Comparison of ENCODE assay signal across 18 cellular contexts in the genomic region with DNA sequence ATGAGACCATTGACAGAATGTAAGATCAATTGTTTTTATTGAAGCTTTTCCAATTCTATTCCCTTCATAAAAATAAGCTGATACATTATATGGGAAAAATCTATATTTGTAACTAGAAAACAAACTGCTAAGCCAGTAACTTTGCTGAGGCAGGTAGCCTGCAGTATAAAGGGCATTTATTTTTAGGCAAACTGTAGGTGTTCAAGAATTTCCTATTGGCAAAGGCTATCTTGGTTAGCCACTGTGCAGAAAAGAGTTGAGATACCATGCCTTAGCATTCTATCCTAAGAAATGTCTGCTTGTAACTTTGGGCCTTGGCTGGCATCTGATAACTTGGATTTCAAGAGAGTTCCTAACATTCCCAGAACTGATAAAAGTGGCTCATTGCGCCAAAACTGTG.
"Had no signal": no experiment of that assay in that cellular context is flagged by ENCODE, and none has a peak within 500 bp of the region (broad histone marks: within the 10 kb centered on the region; RNA-seq: fewer than 3 reads in every experiment).

No MANE protein-coding gene starts in this region.

- H3K4me2 ChIP-seq: hepatocyte had no signal

- DNase-seq: central memory CD4-positive, alpha-beta T cell; effector memory CD4-positive, alpha-beta T cell; lower lobe of right lung; naive B cell; occipital lobe; retina; small intestine; stimulated activated CD4-positive, alpha-beta T cell treated with anti-CD3 and anti-CD28 coated beads, Interleukin-2, amount 100 ng/mL, for 48 hours; stimulated activated naive CD4-positive, alpha-beta T cell treated with Interleukin-2 at 50 U/mL for 16 hours; thyroid gland had no signal

- H2AFZ ChIP-seq: hepatocyte, parathyroid adenoma had no signal

- H3K9me3 ChIP-seq: gastroesophageal sphincter, lower lobe of right lung, prostate gland, suprapubic skin, thyroid gland had no signal

- H3K79me2 ChIP-seq: hepatocyte, parathyroid adenoma had no signal

- H3K27ac ChIP-seq: coronary artery, gastroesophageal sphincter, hepatocyte, lower lobe of right lung, parathyroid adenoma, prostate gland, suprapubic skin, thyroid gland had no signal

- H3K36me3 ChIP-seq: gastroesophageal sphincter, lower lobe of right lung, prostate gland, suprapubic skin, thyroid gland had no signal

- H3K9ac ChIP-seq: parathyroid adenoma had no signal

- H3K4me1 ChIP-seq: gastroesophageal sphincter, lower lobe of right lung, parathyroid adenoma, prostate gland, suprapubic skin, thyroid gland had no signal

- ATAC-seq: esophagus mucosa, gastroesophageal sphincter, lower lobe of right lung, sciatic nerve had no signal

- H3K4me3 ChIP-seq: coronary artery, gastroesophageal sphincter, hepatocyte, lower lobe of right lung, prostate gland, suprapubic skin, thyroid gland had no signal

- H3K27me3 ChIP-seq: hepatocyte, suprapubic skin, thyroid gland had no signal
